9 cellular contexts compared by ENCODE assay signal in the genomic region with DNA sequence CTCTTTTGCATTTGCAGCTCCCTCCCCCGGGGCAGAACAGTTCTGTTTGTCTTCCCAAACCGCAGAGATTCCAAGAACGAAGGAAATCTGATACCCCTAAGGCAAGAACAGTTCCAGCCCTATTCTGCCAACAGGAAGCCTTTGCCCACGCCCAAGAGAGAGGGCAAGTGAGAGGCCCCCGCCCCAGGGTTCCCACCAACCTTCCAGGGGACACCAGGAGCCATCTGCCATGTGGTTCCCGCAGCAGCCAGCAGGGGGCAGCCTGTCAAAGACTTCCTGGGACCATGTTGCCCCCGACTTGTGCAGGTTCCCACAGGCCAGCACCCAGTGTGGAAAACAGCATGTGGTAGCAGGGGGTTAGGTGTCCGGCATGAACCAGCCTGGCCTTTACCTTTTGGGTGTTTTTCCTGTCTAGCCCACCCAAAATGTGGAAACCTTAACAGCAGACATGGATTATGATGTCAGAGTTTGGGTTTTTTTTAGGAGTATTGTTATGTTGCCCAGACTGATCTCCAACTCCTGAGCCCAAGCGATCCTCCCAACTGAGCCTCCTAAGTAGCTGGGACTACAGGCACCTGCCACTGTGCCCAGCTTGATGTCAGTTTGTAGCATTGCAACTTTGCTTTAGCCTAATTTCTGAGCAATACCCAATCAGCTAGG. TPM values are rescaled to one million over a fixed set of nuclear protein-coding genes. Genes with fewer than 3 reads are reported as not detected.
DNase-seq lines count a peak whose midpoint lies in the region; ATAC-seq lines count a peak whose summit lies in the region.
"Had no signal": no experiment of that assay in that cellular context is flagged by ENCODE, and none has a peak within 500 bp of the region (broad histone marks: within the 10 kb centered on the region; RNA-seq: fewer than 3 reads in every experiment).

No MANE protein-coding gene starts in this region.

- peak; percentile 4 to 51 (median 24) for DNase-seq in NCI-H1417 (lab: John Stamatoyannopoulos, UW)
- no peak for DNase-seq in NCI-H1417 treated with DMSO at 0.1 percent for 48 hours (lab: John Stamatoyannopoulos, UW)
- DNase-seq in NCI-H1092 treated with DMSO at 0.1 percent for 48 hours (lab: John Stamatoyannopoulos, UW) = peak; percentile 37
- peak; percentile 27 to 53 for DNase-seq in activated CD8-positive, alpha-beta memory T cell treated with anti-CD3 and anti-CD28 coated beads for 1 hour (ENCODE audit: extremely low read depth in 1 of 2, low read depth in 1 of 2)
- peak; percentile 33 to 59 (median 40) for DNase-seq in effector memory CD4-positive, alpha-beta T cell
- DNase-seq in myocyte (ENCODE audit: low read depth) = peak; percentile 85
- peak; percentile 38 to 42 for DNase-seq in stimulated activated CD8-positive, alpha-beta memory T cell treated with anti-CD3 and anti-CD28 coated beads, Interleukin-7, amount 100 ng/mL, for 4 hours (ENCODE audit: low read depth in 2 of 2)

- no peaks in the 10 kb centered on the region for H3K9me3 ChIP-seq in effector memory CD4-positive, alpha-beta T cell (ENCODE audit: control insufficient read depth, low read length)
- H3K9me3 ChIP-seq: BLaER1 had no signal

- H3K27me3 ChIP-seq in effector memory CD4-positive, alpha-beta T cell (replicated peaks; ENCODE audit: control insufficient read depth, insufficient read depth, low read length, poor library complexity, severe bottlenecking) = no peaks in the 10 kb centered on the region
- H3K27me3 ChIP-seq: BLaER1 had no signal

- no peak for ATAC-seq in HG02763 (IDR thresholded peaks at IDR 0.05; ENCODE audit: unreplicated experiment)

- no peaks in the 10 kb centered on the region for H3K36me3 ChIP-seq in effector memory CD4-positive, alpha-beta T cell (ENCODE audit: control insufficient read depth, insufficient read depth, low read length)
- H3K36me3 ChIP-seq: BLaER1 had no signal

- H3K4me1 ChIP-seq in effector memory CD4-positive, alpha-beta T cell (ENCODE audit: control insufficient read depth, insufficient read depth, low read length, poor library complexity, severe bottlenecking) = no peaks in the 10 kb centered on the region
- H3K4me1 ChIP-seq: BLaER1 had no signal

- no peak overlapping the region for H3K27ac ChIP-seq in effector memory CD4-positive, alpha-beta T cell (ENCODE audit: insufficient read depth, low read length, poor library complexity, severe bottlenecking)
- H3K27ac ChIP-seq: BLaER1 had no signal

- no peak overlapping the region for H3K4me3 ChIP-seq in effector memory CD4-positive, alpha-beta T cell (ENCODE audit: insufficient read depth, low read depth, low read length, poor library complexity, severe bottlenecking)
- H3K4me3 ChIP-seq: BLaER1 had no signal

RNA-seq across cellular contexts. Expression of a gene that starts 21.7 kb away (rescaled TPM):
- total RNA-seq in myocyte = 0.29 TPM in 1 of 2 replicates, not detected in the other
- polyA plus RNA-seq in myocyte (2012) = 0.72 TPM
